8 cellular contexts compared by ENCODE assay signal in the genomic region with DNA sequence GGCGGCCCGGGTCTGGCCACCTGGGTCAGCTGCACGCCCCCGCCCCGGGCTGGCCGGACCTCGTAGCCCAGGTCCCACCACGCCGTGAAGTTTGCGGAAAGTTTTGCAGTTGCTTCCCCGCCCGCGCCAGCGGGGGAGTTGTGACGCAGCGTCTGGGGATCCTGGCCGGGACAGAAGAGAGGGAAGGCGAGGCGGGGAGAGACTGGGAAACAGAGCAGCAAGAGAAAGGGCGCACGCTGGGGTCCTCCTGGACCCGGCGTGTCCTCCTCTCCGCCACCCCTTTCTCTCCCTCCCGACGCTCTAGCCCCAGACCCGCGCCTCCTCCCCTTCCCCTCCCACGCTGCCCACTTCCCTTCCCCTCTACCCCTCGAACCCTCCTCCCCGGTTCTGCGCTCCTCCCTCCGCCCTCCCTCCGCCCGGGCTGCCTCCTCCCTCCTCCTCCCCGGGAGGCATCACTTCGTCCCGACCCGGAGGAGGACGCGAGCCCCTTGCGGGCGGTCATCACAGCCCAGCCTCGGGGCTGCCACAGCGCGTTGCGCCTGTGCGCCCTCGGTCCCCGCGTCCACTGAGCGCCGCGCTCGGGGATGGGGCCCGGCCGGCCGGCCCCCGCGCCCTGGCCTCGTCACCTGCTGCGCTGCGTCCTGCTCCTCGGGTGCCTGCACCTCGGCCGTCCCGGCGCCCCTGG. TPM values are rescaled to one million over a fixed set of nuclear protein-coding genes. Genes with fewer than 3 reads are reported as not detected.
DNase-seq lines count a peak whose midpoint lies in the region; ATAC-seq, FAIRE-seq and TF ChIP-seq lines count a peak whose summit lies in the region.

A gene with protein sequence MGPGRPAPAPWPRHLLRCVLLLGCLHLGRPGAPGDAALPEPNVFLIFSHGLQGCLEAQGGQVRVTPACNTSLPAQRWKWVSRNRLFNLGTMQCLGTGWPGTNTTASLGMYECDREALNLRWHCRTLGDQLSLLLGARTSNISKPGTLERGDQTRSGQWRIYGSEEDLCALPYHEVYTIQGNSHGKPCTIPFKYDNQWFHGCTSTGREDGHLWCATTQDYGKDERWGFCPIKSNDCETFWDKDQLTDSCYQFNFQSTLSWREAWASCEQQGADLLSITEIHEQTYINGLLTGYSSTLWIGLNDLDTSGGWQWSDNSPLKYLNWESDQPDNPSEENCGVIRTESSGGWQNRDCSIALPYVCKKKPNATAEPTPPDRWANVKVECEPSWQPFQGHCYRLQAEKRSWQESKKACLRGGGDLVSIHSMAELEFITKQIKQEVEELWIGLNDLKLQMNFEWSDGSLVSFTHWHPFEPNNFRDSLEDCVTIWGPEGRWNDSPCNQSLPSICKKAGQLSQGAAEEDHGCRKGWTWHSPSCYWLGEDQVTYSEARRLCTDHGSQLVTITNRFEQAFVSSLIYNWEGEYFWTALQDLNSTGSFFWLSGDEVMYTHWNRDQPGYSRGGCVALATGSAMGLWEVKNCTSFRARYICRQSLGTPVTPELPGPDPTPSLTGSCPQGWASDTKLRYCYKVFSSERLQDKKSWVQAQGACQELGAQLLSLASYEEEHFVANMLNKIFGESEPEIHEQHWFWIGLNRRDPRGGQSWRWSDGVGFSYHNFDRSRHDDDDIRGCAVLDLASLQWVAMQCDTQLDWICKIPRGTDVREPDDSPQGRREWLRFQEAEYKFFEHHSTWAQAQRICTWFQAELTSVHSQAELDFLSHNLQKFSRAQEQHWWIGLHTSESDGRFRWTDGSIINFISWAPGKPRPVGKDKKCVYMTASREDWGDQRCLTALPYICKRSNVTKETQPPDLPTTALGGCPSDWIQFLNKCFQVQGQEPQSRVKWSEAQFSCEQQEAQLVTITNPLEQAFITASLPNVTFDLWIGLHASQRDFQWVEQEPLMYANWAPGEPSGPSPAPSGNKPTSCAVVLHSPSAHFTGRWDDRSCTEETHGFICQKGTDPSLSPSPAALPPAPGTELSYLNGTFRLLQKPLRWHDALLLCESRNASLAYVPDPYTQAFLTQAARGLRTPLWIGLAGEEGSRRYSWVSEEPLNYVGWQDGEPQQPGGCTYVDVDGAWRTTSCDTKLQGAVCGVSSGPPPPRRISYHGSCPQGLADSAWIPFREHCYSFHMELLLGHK (N-terminal part only) (plus strand): TSS at position 452 of the 685 bp plus-strand sequence. CDS start 133 bp downstream, at position 585.

- TF ChIP-seq CTCF in cardiac muscle cell (IDR thresholded peaks at IDR 0.05; ENCODE audit: low read depth, low read length) (no peak), ovary (IDR thresholded peaks at IDR 0.05) (no peak)

- peak; percentile 71 to 74 for ATAC-seq in activated naive CD4-positive, alpha-beta T cell treated with anti-CD3 and anti-CD28 coated beads, Interleukin-2, amount 50 U/mL, for 72 hours
- no peak for ATAC-seq in GM18517 (IDR thresholded peaks at IDR 0.05; ENCODE audit: unreplicated experiment)

- 0 to 2% (median 1%) methylated on average over 41 to 68 of the region's 68 CpGs for WGBS in ovary, 3 donors

- TF ChIP-seq POLR2A in ovary (IDR thresholded peaks at IDR 0.05) = peak; percentile 38

- TF ChIP-seq EP300 in ovary (IDR thresholded peaks at IDR 0.05) = no peak

- H3K4me1 ChIP-seq in cardiac muscle cell (ENCODE audit: low read depth) (peaks cover 18% of the 10 kb centered on the region), ovary (ENCODE audit: insufficient read depth) (peaks cover 18% of the 10 kb centered on the region)

- no peaks in the 10 kb centered on the region for H3K9me3 ChIP-seq in cardiac muscle cell (ENCODE audit: low read depth)
- H3K9me3 ChIP-seq in ovary = no peaks in the 10 kb centered on the region

- H3K36me3 Mint-ChIP-seq in activated naive CD4-positive, alpha-beta T cell treated with anti-CD3 and anti-CD28 coated beads, Interleukin-2, amount 50 U/mL, for 72 hours = peaks cover 5 to 13% of the 10 kb centered on the region in 2 donors

- no peaks in the 10 kb centered on the region for H3K27me3 ChIP-seq in cardiac muscle cell
- no peaks in the 10 kb centered on the region for H3K27me3 ChIP-seq in ovary

- peak within 1 kb of the TSS; percentile 86 for H3K27ac ChIP-seq in cardiac muscle cell
- H3K27ac ChIP-seq in ovary = peak within 1 kb of the TSS; percentile 90 to 100

- H3K36me3 ChIP-seq in cardiac muscle cell (peaks cover 4% of the 10 kb centered on the region), ovary (no peaks in the 10 kb centered on the region)

- DNase-seq in NCI-H748 (lab: John Stamatoyannopoulos, UW; ENCODE audit: unreplicated experiment) (peak; percentile 59), NCI-H748 treated with DMSO at 0.1 percent for 48 hours (lab: John Stamatoyannopoulos, UW) (no peak), NOMO-1 (lab: John Stamatoyannopoulos, UW; ENCODE audit: unreplicated experiment in 2 of 2) (peak; percentile 34 to 51), cardiac muscle cell (ENCODE audit: low read depth in 1 of 2, low spot score in 1 of 2) (peak; percentile 67 to 87), ovary (peak; percentile 82 to 88 (median 87)), urothelium cell line (ENCODE audit: low spot score) (peak; percentile 98)
- peak in 1 of 2 donors; percentile 41 for DNase-seq in activated naive CD4-positive, alpha-beta T cell treated with anti-CD3 and anti-CD28 coated beads, Interleukin-2, amount 50 U/mL, for 72 hours (ENCODE audit: low spot score in 2 of 2)

- peak within 1 kb of the TSS; percentile 31 to 72 for H3K27ac Mint-ChIP-seq in activated naive CD4-positive, alpha-beta T cell treated with anti-CD3 and anti-CD28 coated beads, Interleukin-2, amount 50 U/mL, for 72 hours

- intact Hi-C loops in ovary (cut with DNase I) = no loop called here

- H3K4me3 ChIP-seq in cardiac muscle cell (peak within 1 kb of the TSS; percentile 44), ovary (peak within 1 kb of the TSS; percentile 67)

- no peaks in the 10 kb centered on the region for H3K9me3 Mint-ChIP-seq in activated naive CD4-positive, alpha-beta T cell treated with anti-CD3 and anti-CD28 coated beads, Interleukin-2, amount 50 U/mL, for 72 hours

- peak; percentile 99 for FAIRE-seq in urothelium cell line (lab: Jason Lieb, UNC)

RNA-seq across cellular contexts. Expression of the gene that starts here (rescaled TPM):
- 10 to 100 TPM in 1 of 2 donors, 1 to 10 TPM in 1; 8.1 to 12.4 TPM for total RNA-seq in activated naive CD4-positive, alpha-beta T cell treated with anti-CD3 and anti-CD28 coated beads, Interleukin-2, amount 50 U/mL, for 72 hours
- 76.0 and 136 TPM in 2 replicates for total RNA-seq in cardiac muscle cell
- polyA plus RNA-seq in cardiac muscle cell = 53.1 and 90.3 TPM in 2 replicates
- 100 to 1,000 TPM in 4 of 7 donors, 10 to 100 TPM in 3; 39.2 to 134 (median 111) TPM for total RNA-seq in ovary
- polyA plus RNA-seq in ovary = 10 to 100 TPM; 12.9 to 74.2 TPM
